19 cellular contexts compared by ENCODE assay signal in genomic region chr13:96450635-96451034, GRCh38.
"Had no signal": no experiment of that assay in that cellular context is flagged by ENCODE, and none has a peak within 500 bp of the region (broad histone marks: within the 10 kb centered on the region; RNA-seq: fewer than 3 reads in every experiment).

No MANE protein-coding gene starts in this region.

- DNase-seq: dermis blood vessel endothelial cell; dorsolateral prefrontal cortex; effector CD4-positive, alpha-beta T cell; effector memory CD4-positive, alpha-beta T cell; foreskin fibroblast; foreskin melanocyte; gastrocnemius medialis; glutamatergic neuron; head of caudate nucleus; heart right ventricle; hippocampal formation; left cardiac atrium; left ventricle myocardium inferior; lower lobe of right lung; mesenchymal stem cell; mucosa of descending colon; naive B cell had no signal

- H3K36me3 ChIP-seq: esophagus muscularis mucosa, gastrocnemius medialis, heart right ventricle, left ventricle myocardium inferior, lower lobe of right lung had no signal

- H3K9me3 ChIP-seq: esophagus muscularis mucosa, gastrocnemius medialis, heart right ventricle, left ventricle myocardium inferior, lower lobe of right lung, mucosa of descending colon had no signal

- H3K4me1 ChIP-seq: esophagus muscularis mucosa, gastrocnemius medialis, heart right ventricle, left ventricle myocardium inferior, lower lobe of right lung had no signal

- H3K4me3 ChIP-seq: coronary artery, dorsolateral prefrontal cortex, esophagus muscularis mucosa, gastrocnemius medialis, heart right ventricle, left ventricle myocardium inferior, lower lobe of right lung, mucosa of descending colon had no signal

- H3K27ac ChIP-seq: coronary artery, dorsolateral prefrontal cortex, esophagus muscularis mucosa, gastrocnemius medialis, heart right ventricle, left ventricle myocardium inferior, lower lobe of right lung had no signal

- H3K27me3 ChIP-seq: dorsolateral prefrontal cortex, esophagus muscularis mucosa, gastrocnemius medialis, heart right ventricle had no signal
